In the genomic region with DNA sequence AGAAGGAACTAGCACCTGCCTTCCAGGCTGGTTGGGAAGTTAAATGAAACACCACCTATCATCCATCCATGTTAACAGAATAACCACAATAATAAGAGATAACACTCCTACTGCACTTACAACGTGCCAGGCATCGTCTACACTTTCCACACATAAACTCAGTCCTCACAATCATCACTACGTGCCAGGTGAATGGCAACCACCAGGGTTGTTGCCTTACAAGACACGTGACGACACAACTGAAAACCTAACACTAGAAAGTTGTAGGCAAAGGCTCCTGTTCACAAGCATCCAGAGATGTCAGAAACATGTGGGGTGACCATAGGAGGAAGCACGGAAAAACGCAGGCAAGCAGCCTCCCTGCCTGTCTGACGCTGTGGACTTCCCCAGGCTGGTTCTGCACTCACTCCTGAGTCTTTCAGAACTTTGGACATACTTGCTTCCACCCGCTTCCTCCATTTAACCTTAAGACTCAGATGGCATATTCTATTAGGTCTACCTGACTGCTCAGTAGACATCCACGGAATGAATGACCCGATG, we compare ENCODE assay signal across 11 cellular contexts. TPM values are rescaled to one million over a fixed set of nuclear protein-coding genes. Genes with fewer than 3 reads are reported as not detected.
DNase-seq lines count a peak whose midpoint lies in the region; ATAC-seq and TF ChIP-seq lines count a peak whose summit lies in the region.
"Had no signal": no experiment of that assay in that cellular context is flagged by ENCODE, and none has a peak within 500 bp of the region (broad histone marks: within the 10 kb centered on the region; RNA-seq: fewer than 3 reads in every experiment).

No MANE protein-coding gene starts in this region.

- H3K27me3 ChIP-seq in right cardiac atrium (ENCODE audit: control insufficient read depth, insufficient read depth) (no peaks in the 10 kb centered on the region), upper lobe of left lung (no peaks in the 10 kb centered on the region)

- POLR2A ChIA-PET in activated B cell treated with CpG ODN at 0.5 μM for 24 hours (lab: Charles Lee) = interaction anchor here (0.6 to 5.9 kb wide), 5 partner anchors 8 to 15 kb away, joined by 3 to 38 read pairs (median 3); partner anchors contain the start of gene CAPZB

- peaks cover 0 to 13% (median 2%) of the 10 kb centered on the region in 4 donors for H3K36me3 ChIP-seq in upper lobe of left lung

- H3K4me1 Mint-ChIP-seq in activated B cell treated with CpG ODN at 0.5 μM for 24 hours = peaks cover 94% of the 10 kb centered on the region
- H3K4me1 Mint-ChIP-seq in memory B cell = peaks cover 66% of the 10 kb centered on the region

- H3K4me1 ChIP-seq in right cardiac atrium (ENCODE audit: control insufficient read depth, insufficient read depth, low read length) (peaks cover 44% of the 10 kb centered on the region), upper lobe of left lung (peaks cover 75 to 93% (median 83%) of the 10 kb centered on the region in 4 donors)

- H3K9me3 ChIP-seq in right cardiac atrium (ENCODE audit: control insufficient read depth, low read length) (no peaks in the 10 kb centered on the region), upper lobe of left lung (no peaks in the 10 kb centered on the region)

- H3K27ac Mint-ChIP-seq in activated B cell treated with CpG ODN at 0.5 μM for 24 hours (peak overlapping the region; percentile 93), memory B cell (peak overlapping the region; percentile 94)

- TF ChIP-seq CTCF in activated B cell treated with CpG ODN at 0.5 μM for 24 hours (IDR thresholded peaks at IDR 0.05) (no peak), upper lobe of left lung (IDR thresholded peaks at IDR 0.05) (no peak)

- H3K27me3 Mint-ChIP-seq in activated B cell treated with CpG ODN at 0.5 μM for 24 hours (no peaks in the 10 kb centered on the region), memory B cell (no peaks in the 10 kb centered on the region)

- H3K27ac ChIP-seq in right cardiac atrium (ENCODE audit: low read length) (peak overlapping the region; percentile 23), upper lobe of left lung (peak overlapping the region; percentile 76 to 93 (median 85))

- CTCF ChIA-PET in activated B cell treated with CpG ODN at 0.5 μM for 24 hours (lab: Charles Lee) = interaction anchor here (1.4 to 2.0 kb wide), 2 partner anchors 9 kb away, joined by 6 to 7 read pairs; no protein-coding TSS in a partner anchor

- intact Hi-C loops in right cardiac atrium (cut with DNase I) (loop anchor here in 1 of 4 donors (10.0 kb wide), 1 partner anchor 84 kb away; no protein-coding TSS in a partner anchor), Right ventricle myocardium inferior (cut with DNase I) (no loop called here), activated B cell treated with CpG ODN at 0.5 μM for 24 hours (cut with micrococcal nuclease) (loop anchor here (5.0 kb wide), 1 partner anchor 66 kb away; no protein-coding TSS in a partner anchor)

- 68% methylated on average over 11 of the region's 11 CpGs for WGBS in right cardiac atrium
- 62 to 66% methylated on average over 11 of the region's 11 CpGs for WGBS in upper lobe of left lung, 2 donors

- H3K36me3 Mint-ChIP-seq in activated B cell treated with CpG ODN at 0.5 μM for 24 hours (ENCODE audit: low read depth) (peaks cover 44% of the 10 kb centered on the region), memory B cell (peaks cover 2% of the 10 kb centered on the region)

- ATAC-seq in right cardiac atrium (no peak), Right ventricle myocardium inferior (no peak), activated B cell treated with CpG ODN at 0.5 μM for 24 hours (ENCODE audit: low read depth) (no peak), memory B cell (ENCODE audit: low read depth) (no peak), upper lobe of left lung (ENCODE audit: low FRiP score in 2 of 2) (no peak)

- TF ChIP-seq POLR2A in upper lobe of left lung (IDR thresholded peaks at IDR 0.05) = no peak

- H3K4me3 Mint-ChIP-seq in activated B cell treated with CpG ODN at 0.5 μM for 24 hours (peak overlapping the region; percentile 76), memory B cell (peak overlapping the region; percentile 79)

- DNase-seq in right cardiac atrium (no peak), Right ventricle myocardium inferior (ENCODE audit: missing footprints) (no peak), activated B cell treated with CpG ODN at 0.5 μM for 24 hours (no peak), memory B cell (ENCODE audit: low spot score in 2 of 2) (no peak), upper lobe of left lung (no peak), epidermal melanocyte (ENCODE audit: insufficient read length, low spot score) (no peak), cerebellar nuclear complex (lab: John Stamatoyannopoulos, UW) (no peak), DMS53 treated with DMSO at 0.1 percent for 48 hours (lab: John Stamatoyannopoulos, UW; ENCODE audit: unreplicated experiment) (no peak)
- DNase-seq: midbrain; stimulated activated CD8-positive, alpha-beta memory T cell treated with anti-CD3 and anti-CD28 coated beads, Interleukin-4, amount 100 ng/mL, for 48 hours had no signal

- H3K9me3 Mint-ChIP-seq in activated B cell treated with CpG ODN at 0.5 μM for 24 hours = no peaks in the 10 kb centered on the region
- no peaks in the 10 kb centered on the region for H3K9me3 Mint-ChIP-seq in memory B cell

- no peak overlapping the region for H3K4me3 ChIP-seq in right cardiac atrium (ENCODE audit: low read length)
- peak overlapping the region in 1 of 4 donors; percentile 9 for H3K4me3 ChIP-seq in upper lobe of left lung
- H3K4me3 ChIP-seq: smooth muscle cell had no signal

- no peak for TF ChIP-seq EP300 in upper lobe of left lung (IDR thresholded peaks at IDR 0.05)

RNA-seq across cellular contexts. Expression of gene CAPZB, which starts 7.0 kb away (rescaled TPM):
- total RNA-seq in right cardiac atrium (100 to 1,000 TPM; 226 to 255 (median 232) TPM), Right ventricle myocardium inferior (267 TPM), activated B cell treated with CpG ODN at 0.5 μM for 24 hours (334 and 349 TPM in 2 replicates), upper lobe of left lung (100 to 1,000 TPM in 5 of 6 donors, 10 to 100 TPM in 1; 96.4 to 303 (median 144) TPM)
- polyA plus RNA-seq in right cardiac atrium = 228 TPM
